Comparison of ENCODE assay signal across 28 cellular contexts in the genomic region with DNA sequence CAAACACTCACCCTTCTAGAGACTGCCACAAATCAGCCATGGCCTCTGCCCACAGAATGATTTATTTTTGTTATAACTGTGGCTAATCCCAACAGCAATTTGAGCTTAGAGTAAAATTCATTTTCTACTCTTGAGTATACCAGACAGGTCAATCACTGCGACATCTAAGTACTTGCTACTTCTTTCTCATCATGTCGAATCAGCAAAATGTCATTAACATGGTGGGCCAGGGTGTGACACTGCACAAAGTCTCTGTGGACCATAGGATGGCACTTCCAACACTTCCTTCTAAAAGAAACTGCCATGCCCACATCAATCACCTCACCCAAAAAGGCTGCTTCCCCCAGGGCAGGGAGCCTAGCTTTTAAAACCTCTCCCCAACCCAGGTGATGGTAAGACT.
"Had no signal": no experiment of that assay in that cellular context is flagged by ENCODE, and none has a peak within 500 bp of the region (broad histone marks: within the 10 kb centered on the region; RNA-seq: fewer than 3 reads in every experiment).

No MANE protein-coding gene starts in this region.

- H3K4me3 ChIP-seq: adrenal gland, coronary artery had no signal

- H3K4me1 Mint-ChIP-seq: activated B cell treated with CpG ODN at 0.5 μM for 24 hours; activated CD4-positive, alpha-beta memory T cell treated with anti-CD3 and anti-CD28 coated beads, Interleukin-2, amount 10 ng/mL, durations not matched to agents 7 days and 5 days; activated CD4-positive, alpha-beta T cell treated with anti-CD3 and anti-CD28 coated beads, Interleukin-2, amount 10 ng/mL, durations not matched to agents 7 days and 5 days; activated naive CD8-positive, alpha-beta T cell treated with anti-CD3 and anti-CD28 coated beads, Interleukin-2, amount 10 ng/mL, durations not matched to agents 7 days and 5 days; T-helper 17 cell had no signal

- H3K9me3 ChIP-seq: adrenal gland had no signal

- H3K27me3 ChIP-seq: adrenal gland had no signal

- ATAC-seq: PC-3, T-helper 17 cell had no signal

- H3K9me3 Mint-ChIP-seq: activated B cell treated with CpG ODN at 0.5 μM for 24 hours; activated CD4-positive, alpha-beta memory T cell treated with anti-CD3 and anti-CD28 coated beads, Interleukin-2, amount 10 ng/mL, durations not matched to agents 7 days and 5 days; activated CD4-positive, alpha-beta T cell treated with anti-CD3 and anti-CD28 coated beads, Interleukin-2, amount 10 ng/mL, durations not matched to agents 7 days and 5 days; activated naive CD8-positive, alpha-beta T cell treated with anti-CD3 and anti-CD28 coated beads, Interleukin-2, amount 10 ng/mL, durations not matched to agents 7 days and 5 days; activated T-helper 2 cell treated with anti-CD3 and anti-CD28 coated beads, Interferon-gamma antibody, Interleukin-2, Interleukin-4, amounts not matched to agents 10 μg/mL and 5 μg/mL and 100 μg/mL, durations not matched to agents 14 hours and 24 hours and 36 hours had no signal

- H3K27me3 Mint-ChIP-seq: activated CD4-positive, alpha-beta T cell treated with anti-CD3 and anti-CD28 coated beads, Interleukin-2, amount 10 ng/mL, durations not matched to agents 7 days and 5 days had no signal

- H3K4me1 ChIP-seq: adrenal gland had no signal

- H3K27ac ChIP-seq: adrenal gland, coronary artery had no signal

- H3K4me3 Mint-ChIP-seq: activated B cell treated with CpG ODN at 0.5 μM for 24 hours; activated CD4-positive, alpha-beta memory T cell treated with anti-CD3 and anti-CD28 coated beads, Interleukin-2, amount 10 ng/mL, durations not matched to agents 7 days and 5 days; activated CD4-positive, alpha-beta T cell treated with anti-CD3 and anti-CD28 coated beads, Interleukin-2, amount 10 ng/mL, durations not matched to agents 7 days and 5 days; activated naive CD8-positive, alpha-beta T cell treated with anti-CD3 and anti-CD28 coated beads, Interleukin-2, amount 10 ng/mL, durations not matched to agents 7 days and 5 days; T-helper 17 cell had no signal

- H3K36me3 ChIP-seq: adrenal gland had no signal

- H3K27ac Mint-ChIP-seq: activated B cell treated with CpG ODN at 0.5 μM for 24 hours; activated CD4-positive, alpha-beta memory T cell treated with anti-CD3 and anti-CD28 coated beads, Interleukin-2, amount 10 ng/mL, durations not matched to agents 7 days and 5 days; activated CD4-positive, alpha-beta T cell treated with anti-CD3 and anti-CD28 coated beads, Interleukin-2, amount 10 ng/mL, durations not matched to agents 7 days and 5 days; activated naive CD8-positive, alpha-beta T cell treated with anti-CD3 and anti-CD28 coated beads, Interleukin-2, amount 10 ng/mL, durations not matched to agents 7 days and 5 days; activated T-helper 2 cell treated with anti-CD3 and anti-CD28 coated beads, Interferon-gamma antibody, Interleukin-2, Interleukin-4, amounts not matched to agents 10 μg/mL and 5 μg/mL and 100 μg/mL, durations not matched to agents 14 hours and 24 hours and 36 hours; T-helper 17 cell had no signal

- DNase-seq: activated B cell treated with CpG ODN at 0.5 μM for 24 hours; activated CD4-positive, alpha-beta memory T cell treated with anti-CD3 and anti-CD28 coated beads, Interleukin-2, amount 10 ng/mL, durations not matched to agents 7 days and 5 days; activated CD4-positive, alpha-beta T cell treated with anti-CD3 and anti-CD28 coated beads for 1 hour; activated CD4-positive, alpha-beta T cell treated with anti-CD3 and anti-CD28 coated beads, Interleukin-2, amount 10 ng/mL, durations not matched to agents 7 days and 5 days; activated gamma-delta T cell treated with Interleukin-2 at 50 U/mL for 16 hours; activated naive CD4-positive, alpha-beta T cell treated with anti-CD3 and anti-CD28 coated beads, Interleukin-2, amount 50 U/mL, for 16 hours; activated naive CD8-positive, alpha-beta T cell treated with anti-CD3 and anti-CD28 coated beads, Interleukin-2, amount 10 ng/mL, durations not matched to agents 7 days and 5 days; activated T-cell treated with anti-CD3 and anti-CD28 coated beads for 4 hours; activated T-cell treated with anti-CD3 and anti-CD28 coated beads, Interleukin-2, amount 50 U/mL, for 48 hours; adrenal gland; anterior cingulate cortex; central memory CD4-positive, alpha-beta T cell; MM.1S; NCI-H1105; NCI-H1436; NCI-H1694 treated with DMSO at 0.1 percent for 48 hours; NCI-H2029 treated with DMSO at 0.1 percent for 48 hours; NCI-H345; NCI-H510A; NCI-H526 treated with DMSO at 0.1 percent for 48 hours; NCI-H82; PC-3; SHP77 treated with DMSO at 0.1 percent for 48 hours; T-helper 17 cell; T-helper 9 cell had no signal

- FAIRE-seq: RCC 7860 had no signal

- H3K36me3 Mint-ChIP-seq: activated naive CD8-positive, alpha-beta T cell treated with anti-CD3 and anti-CD28 coated beads, Interleukin-2, amount 10 ng/mL, durations not matched to agents 7 days and 5 days had no signal
